31 cellular contexts compared by ENCODE assay signal in the genomic region with DNA sequence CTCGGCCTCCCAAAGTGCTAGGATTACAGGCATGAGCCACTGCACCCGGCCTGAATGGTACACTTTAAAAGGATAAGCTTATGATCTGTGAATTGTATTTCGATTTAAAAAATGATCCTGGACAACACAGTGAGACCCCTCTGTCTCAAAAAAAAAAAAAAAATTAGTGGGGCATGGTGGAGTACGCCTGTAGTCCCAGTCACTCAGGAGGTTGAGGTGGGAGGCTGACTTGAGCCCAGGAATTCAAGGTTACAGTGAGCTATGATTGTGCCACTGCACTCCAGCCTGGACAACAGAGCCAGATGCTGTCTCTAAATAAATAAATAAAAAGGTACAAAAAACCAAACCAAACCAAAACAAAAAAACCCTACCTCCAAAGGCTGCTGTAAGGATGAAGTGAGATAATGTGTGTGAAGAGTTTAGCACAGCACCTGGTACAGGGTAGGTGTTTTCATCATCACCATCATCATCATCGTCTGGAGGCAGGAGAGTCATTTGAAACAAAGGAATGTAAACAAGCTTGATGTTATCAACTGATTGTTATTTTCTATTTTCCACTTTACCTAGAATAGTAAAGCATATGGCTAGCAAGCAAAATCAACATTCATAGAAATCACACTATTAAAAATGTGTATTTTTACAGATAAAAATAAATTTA. TPM values are rescaled to one million over a fixed set of nuclear protein-coding genes. Genes with fewer than 3 reads are reported as not detected.
"Had no signal": no experiment of that assay in that cellular context is flagged by ENCODE, and none has a peak within 500 bp of the region (broad histone marks: within the 10 kb centered on the region; RNA-seq: fewer than 3 reads in every experiment).

No MANE protein-coding gene starts in this region.

- ATAC-seq: naive thymus-derived CD4-positive, alpha-beta T cell; natural killer cell; psoas muscle; right cardiac atrium; sciatic nerve; stimulated activated effector memory CD8-positive, alpha-beta T cell treated with anti-CD3 and anti-CD28 coated beads, Interleukin-12 subunit alpha, Interleukin-12 subunit beta, amount 100 ng/mL, for 72 hours; stimulated activated naive B cell treated with anti-CD40 and anti-IgM and Interleukin-4, amounts not matched to agents 10 μg/mL and 1 μg/mL and 100 μg/mL, for 72 hours; upper lobe of right lung had no signal

- H3K27ac ChIP-seq: neural progenitor cell, ovary, parathyroid adenoma, psoas muscle, skin epidermis, stomach, thoracic aorta, thyroid gland, tibial nerve, upper lobe of right lung, vagina had no signal

- H3K4me1 Mint-ChIP-seq: naive thymus-derived CD4-positive, alpha-beta T cell; natural killer cell; nephron; neural progenitor cell; stimulated activated effector memory CD8-positive, alpha-beta T cell treated with anti-CD3 and anti-CD28 coated beads, Interleukin-12 subunit alpha, Interleukin-12 subunit beta, amount 100 ng/mL, for 72 hours; stimulated activated naive B cell treated with anti-CD40 and anti-IgM and Interleukin-4, amounts not matched to agents 10 μg/mL and 1 μg/mL and 100 μg/mL, for 72 hours had no signal

- H2AFZ ChIP-seq: neural progenitor cell, parathyroid adenoma had no signal

- H3K27ac Mint-ChIP-seq: naive thymus-derived CD4-positive, alpha-beta T cell; natural killer cell; nephron; neural progenitor cell; progenitor cell of endocrine pancreas; stimulated activated effector memory CD8-positive, alpha-beta T cell treated with anti-CD3 and anti-CD28 coated beads, Interleukin-12 subunit alpha, Interleukin-12 subunit beta, amount 100 ng/mL, for 72 hours; stimulated activated naive B cell treated with anti-CD40 and anti-IgM and Interleukin-4, amounts not matched to agents 10 μg/mL and 1 μg/mL and 100 μg/mL, for 72 hours; stimulated activated naive CD8-positive, alpha-beta T cell treated with anti-CD3 and anti-CD28 coated beads, Interleukin-15, Interleukin-2, amounts not matched to agents 100 ng/mL and 50 ng/mL, for 24 hours; type B pancreatic cell had no signal

- H3K9me3 ChIP-seq: ovary, psoas muscle, stomach, thoracic aorta, thyroid gland, tibial nerve, upper lobe of right lung, vagina had no signal

- H3K27me3 Mint-ChIP-seq: progenitor cell of endocrine pancreas; stimulated activated naive CD8-positive, alpha-beta T cell treated with anti-CD3 and anti-CD28 coated beads, Interleukin-15, Interleukin-2, amounts not matched to agents 100 ng/mL and 50 ng/mL, for 24 hours had no signal

- H3K4me2 ChIP-seq: neural progenitor cell, smooth muscle cell had no signal

- H3K4me1 ChIP-seq: neural progenitor cell, parathyroid adenoma, psoas muscle, stomach, thyroid gland, tibial nerve, upper lobe of right lung, vagina had no signal

- H3K36me3 ChIP-seq: neural progenitor cell, ovary, stomach, thoracic aorta, thyroid gland, tibial nerve, upper lobe of right lung, vagina had no signal

- H3K27me3 ChIP-seq: neural progenitor cell, ovary, thyroid gland, tibial nerve, upper lobe of right lung, vagina had no signal

- H3K4me3 Mint-ChIP-seq: naive thymus-derived CD4-positive, alpha-beta T cell; natural killer cell; nephron; neural progenitor cell; stimulated activated effector memory CD8-positive, alpha-beta T cell treated with anti-CD3 and anti-CD28 coated beads, Interleukin-12 subunit alpha, Interleukin-12 subunit beta, amount 100 ng/mL, for 72 hours; stimulated activated naive B cell treated with anti-CD40 and anti-IgM and Interleukin-4, amounts not matched to agents 10 μg/mL and 1 μg/mL and 100 μg/mL, for 72 hours; stimulated activated naive CD8-positive, alpha-beta T cell treated with anti-CD3 and anti-CD28 coated beads, Interleukin-15, Interleukin-2, amounts not matched to agents 100 ng/mL and 50 ng/mL, for 24 hours; type B pancreatic cell had no signal

- H3K9ac ChIP-seq: neural progenitor cell, parathyroid adenoma had no signal

- DNase-seq: naive thymus-derived CD4-positive, alpha-beta T cell; natural killer cell; occipital lobe; ovary; posterior cingulate gyrus; psoas muscle; right cardiac atrium; stimulated activated CD4-positive, alpha-beta T cell treated with anti-CD3 and anti-CD28 coated beads, Interleukin-15, amount 100 ng/mL, for 24 hours; stimulated activated CD4-positive, alpha-beta T cell treated with anti-CD3 and anti-CD28 coated beads, Interleukin-2, amount 100 ng/mL, for 24 hours; stimulated activated CD4-positive, alpha-beta T cell treated with anti-CD3 and anti-CD28 coated beads, Interleukin-2, amount 100 ng/mL, for 48 hours; stimulated activated CD4-positive, alpha-beta T cell treated with anti-CD3 and anti-CD28 coated beads, Interleukin-4, amount 100 ng/mL, for 24 hours; stimulated activated naive B cell treated with anti-CD40 and anti-IgM and Interleukin-4, amounts not matched to agents 10 μg/mL and 1 μg/mL and 100 μg/mL, for 72 hours; stimulated activated naive CD4-positive, alpha-beta T cell treated with Interleukin-2 at 50 U/mL for 16 hours; stomach; thyroid gland; upper lobe of right lung had no signal

- H3K36me3 Mint-ChIP-seq: naive thymus-derived CD4-positive, alpha-beta T cell; natural killer cell; neural progenitor cell; stimulated activated effector memory CD8-positive, alpha-beta T cell treated with anti-CD3 and anti-CD28 coated beads, Interleukin-12 subunit alpha, Interleukin-12 subunit beta, amount 100 ng/mL, for 72 hours; stimulated activated naive B cell treated with anti-CD40 and anti-IgM and Interleukin-4, amounts not matched to agents 10 μg/mL and 1 μg/mL and 100 μg/mL, for 72 hours; type B pancreatic cell had no signal

- H3K9me3 Mint-ChIP-seq: naive thymus-derived CD4-positive, alpha-beta T cell; natural killer cell; nephron; neural progenitor cell; stimulated activated effector memory CD8-positive, alpha-beta T cell treated with anti-CD3 and anti-CD28 coated beads, Interleukin-12 subunit alpha, Interleukin-12 subunit beta, amount 100 ng/mL, for 72 hours; stimulated activated naive B cell treated with anti-CD40 and anti-IgM and Interleukin-4, amounts not matched to agents 10 μg/mL and 1 μg/mL and 100 μg/mL, for 72 hours; stimulated activated naive CD8-positive, alpha-beta T cell treated with anti-CD3 and anti-CD28 coated beads, Interleukin-15, Interleukin-2, amounts not matched to agents 100 ng/mL and 50 ng/mL, for 24 hours; type B pancreatic cell had no signal

- H3K79me2 ChIP-seq: parathyroid adenoma had no signal

- H3K4me3 ChIP-seq: neural progenitor cell, ovary, psoas muscle, skin epidermis, smooth muscle cell, stomach, thoracic aorta, thyroid gland, tibial nerve, upper lobe of right lung, vagina had no signal

RNA-seq across cellular contexts. Expression of gene HTR1D, which starts 22.5 kb away (rescaled TPM):
- total RNA-seq: naive thymus-derived CD4-positive, alpha-beta T cell; natural killer cell; occipital lobe; psoas muscle; right cardiac atrium; subcutaneous adipose tissue; thoracic aorta; thyroid gland; vagina had no signal
- polyA plus RNA-seq: naive thymus-derived CD4-positive, alpha-beta T cell; neural cell had no signal
